In genomic region chr21:31558839-31559367, GRCh38 we compare ENCODE assay signal across 8 cellular contexts.
DNase-seq lines count a peak whose midpoint lies in the region; ATAC-seq and TF ChIP-seq lines count a peak whose summit lies in the region.

No MANE protein-coding gene starts in this region.

- H3K14ac ChIP-seq in neuronal stem cell (ENCODE audit: low read length), result no peak overlapping the region

- TF ChIP-seq POLR2A in Peyer's patch (IDR thresholded peaks at IDR 0.05), result no peak

- H2BK12ac ChIP-seq in neuronal stem cell (ENCODE audit: low read length), result no peak overlapping the region

- H3K9ac ChIP-seq in HUES64 (ENCODE audit: low read depth, low read length), result peak overlapping the region; percentile 93
- H3K9ac ChIP-seq in neuronal stem cell (ENCODE audit: low read depth, low read length, poor library complexity), result peak overlapping the region; percentile 93
- H3K9ac ChIP-seq in subcutaneous abdominal adipose tissue (ENCODE audit: low read length in 5 of 5), result no peak overlapping the region

- H3K4me1 ChIP-seq in HUES64 (ENCODE audit: insufficient read depth, low read length) (peaks cover 46% of the 10 kb centered on the region), Peyer's patch (peaks cover 0 to 24% (median 6%) of the 10 kb centered on the region in 4 donors), neuronal stem cell (ENCODE audit: control insufficient read depth in 2 of 2, insufficient read depth in 1 of 2, low read depth in 1 of 2, low read length in 2 of 2) (peaks cover 23 to 28% of the 10 kb centered on the region in 2 donors), subcutaneous abdominal adipose tissue (ENCODE audit: control insufficient read depth in 5 of 5, insufficient read depth in 5 of 5, low read length in 5 of 5) (peaks cover 0 to 28% (median 25%) of the 10 kb centered on the region in 5 donors)

- TF ChIP-seq CTCF in Peyer's patch (IDR thresholded peaks at IDR 0.05), result peak in 1 of 6 experiments; percentile 21
- TF ChIP-seq CTCF in foreskin fibroblast (IDR thresholded peaks at IDR 0.05; ENCODE audit: low read depth, low read length), result no peak

- H2BK120ac ChIP-seq in neuronal stem cell (ENCODE audit: low read depth, low read length), result peak overlapping the region; percentile 76

- H2BK15ac ChIP-seq in neuronal stem cell (ENCODE audit: low read length), result no peak overlapping the region

- peaks cover 16% of the 10 kb centered on the region for H3K27me3 ChIP-seq in HUES64 (ENCODE audit: insufficient read depth, low read length)
- H3K27me3 ChIP-seq in Peyer's patch, result peaks cover 0 to 8% of the 10 kb centered on the region in 2 donors
- no peaks in the 10 kb centered on the region for H3K27me3 ChIP-seq in neuronal stem cell (ENCODE audit: control insufficient read depth in 3 of 3, insufficient read depth in 3 of 3, low read depth in 1 of 3, low read length in 3 of 3)
- H3K27me3 ChIP-seq in subcutaneous abdominal adipose tissue (ENCODE audit: control insufficient read depth in 5 of 5, insufficient read depth in 4 of 5, low read length in 5 of 5), result peaks cover 25 to 44% (median 39%) of the 10 kb centered on the region in 5 donors

- no peak overlapping the region for H4K8ac ChIP-seq in neuronal stem cell (ENCODE audit: low read depth, low read length)

- H2AK5ac ChIP-seq in neuronal stem cell (ENCODE audit: low read depth, low read length), result peak overlapping the region; percentile 68

- no peaks in the 10 kb centered on the region for H3K9me3 ChIP-seq in HUES64 (ENCODE audit: insufficient read depth, low read depth, low read length)
- H3K9me3 ChIP-seq in Peyer's patch, result no peaks in the 10 kb centered on the region
- H3K9me3 ChIP-seq in neuronal stem cell (replicated peaks in 1 of 2; ENCODE audit: control insufficient read depth in 2 of 2, insufficient read depth in 1 of 2, low read depth in 1 of 2, low read length in 2 of 2), result no peaks in the 10 kb centered on the region
- no peaks in the 10 kb centered on the region for H3K9me3 ChIP-seq in subcutaneous abdominal adipose tissue (ENCODE audit: control insufficient read depth in 5 of 5, low read length in 5 of 5)

- DNase-seq in Caki2 (ENCODE audit: low read depth) (peak; percentile 98), Peyer's patch (peak; percentile 78 to 91 (median 78)), activated gamma-delta T cell treated with Interleukin-2 at 50 U/mL for 16 hours (peak; percentile 89), foreskin fibroblast (peak; percentile 71 to 80), neuronal stem cell (ENCODE audit: low spot score) (peak; percentile 96)

- peak overlapping the region; percentile 99 for H3K18ac ChIP-seq in neuronal stem cell (ENCODE audit: low read length)

- no peak overlapping the region for H4K91ac ChIP-seq in neuronal stem cell (ENCODE audit: low read depth, low read length, poor library complexity)

- H2BK5ac ChIP-seq in neuronal stem cell (ENCODE audit: low read length), result peak overlapping the region; percentile 93

- H3K4me2 ChIP-seq in neuronal stem cell (ENCODE audit: insufficient read depth, low read length, poor library complexity, severe bottlenecking), result peak overlapping the region; percentile 92

- H3K4ac ChIP-seq in neuronal stem cell (ENCODE audit: low read length), result no peak overlapping the region

- whole genome bisulfite sequencing in HUES64, result under 1% methylated on average over 83 of the region's 83 CpGs
- WGBS in neuronal stem cell (ENCODE audit: extremely low coverage in 2 of 2, insufficient read length in 2 of 2, insufficient replicate concordance in 1 of 2), 2 donors, result no CpG with 5 or more reads among the region's 83 CpGs

- peaks cover 7% of the 10 kb centered on the region for H3K79me1 ChIP-seq in neuronal stem cell (ENCODE audit: low read depth, low read length)

- peak overlapping the region; percentile 71 for H3K4me3 ChIP-seq in HUES64 (ENCODE audit: low read length)
- peak overlapping the region; percentile 48 to 62 (median 60) for H3K4me3 ChIP-seq in Peyer's patch
- H3K4me3 ChIP-seq in foreskin fibroblast (ENCODE audit: low read depth in 1 of 2, low read length in 2 of 2), result peak overlapping the region; percentile 27 to 40
- peak overlapping the region; percentile 94 to 99 for H3K4me3 ChIP-seq in neuronal stem cell (ENCODE audit: low read length in 2 of 2)
- peak overlapping the region in 4 of 5 donors; percentile 57 to 75 (median 66) for H3K4me3 ChIP-seq in subcutaneous abdominal adipose tissue (ENCODE audit: low read depth in 1 of 5, low read length in 5 of 5)

- H3K36me3 ChIP-seq in HUES64 (ENCODE audit: insufficient read depth, low read length), result no peaks in the 10 kb centered on the region
- no peaks in the 10 kb centered on the region for H3K36me3 ChIP-seq in Peyer's patch
- peaks cover 0 to 7% of the 10 kb centered on the region in 2 donors for H3K36me3 ChIP-seq in neuronal stem cell (replicated peaks in 1 of 2; ENCODE audit: control insufficient read depth in 2 of 2, insufficient read depth in 2 of 2, low read length in 2 of 2)
- no peaks in the 10 kb centered on the region for H3K36me3 ChIP-seq in subcutaneous abdominal adipose tissue (ENCODE audit: control insufficient read depth in 5 of 5, insufficient read depth in 5 of 5, low read length in 5 of 5)

- H3K23ac ChIP-seq in neuronal stem cell (ENCODE audit: low read depth, low read length, poor library complexity), result no peak overlapping the region

- peak; percentile 86 for ATAC-seq in GM21390 (IDR thresholded peaks at IDR 0.05; ENCODE audit: unreplicated experiment)

- H3K27ac ChIP-seq in HUES64 (ENCODE audit: low read depth, low read length), result peak overlapping the region; percentile 93
- H3K27ac ChIP-seq in Peyer's patch, result peak overlapping the region in 1 of 4 donors; percentile 71
- peak overlapping the region; percentile 95 for H3K27ac ChIP-seq in neuronal stem cell (replicated peaks; ENCODE audit: low read length)
- H3K27ac ChIP-seq in subcutaneous abdominal adipose tissue (ENCODE audit: low read depth, low read length), result no peak overlapping the region

- in situ Hi-C loops in Caki2 (cut with HindIII; ENCODE audit: low pct_unique_long_range_greater_than_20kb, low sequenced_read_pairs), result no loop called here

- H2AFZ ChIP-seq in neuronal stem cell (ENCODE audit: low read length), result peak overlapping the region; percentile 93

Comparison
In these comparisons a context has a peak if more than half of its experiments do, and no peak if none do; other contexts are left out.
1. H3K4me3 ChIP-seq: peak in every context shown above with its lines; median percentile 96 in neuronal stem cell; 71 in HUES64; 66 in subcutaneous abdominal adipose tissue; 60 in Peyer's patch; 34 in foreskin fibroblast.
2. H3K9ac ChIP-seq: peak in HUES64 (single experiment) and neuronal stem cell (single experiment); none in subcutaneous abdominal adipose tissue (0 of 5).
3. Peak in every context shown above with its lines, with median percentiles within 50 percentile points of each other: DNase-seq.